In the genomic region with DNA sequence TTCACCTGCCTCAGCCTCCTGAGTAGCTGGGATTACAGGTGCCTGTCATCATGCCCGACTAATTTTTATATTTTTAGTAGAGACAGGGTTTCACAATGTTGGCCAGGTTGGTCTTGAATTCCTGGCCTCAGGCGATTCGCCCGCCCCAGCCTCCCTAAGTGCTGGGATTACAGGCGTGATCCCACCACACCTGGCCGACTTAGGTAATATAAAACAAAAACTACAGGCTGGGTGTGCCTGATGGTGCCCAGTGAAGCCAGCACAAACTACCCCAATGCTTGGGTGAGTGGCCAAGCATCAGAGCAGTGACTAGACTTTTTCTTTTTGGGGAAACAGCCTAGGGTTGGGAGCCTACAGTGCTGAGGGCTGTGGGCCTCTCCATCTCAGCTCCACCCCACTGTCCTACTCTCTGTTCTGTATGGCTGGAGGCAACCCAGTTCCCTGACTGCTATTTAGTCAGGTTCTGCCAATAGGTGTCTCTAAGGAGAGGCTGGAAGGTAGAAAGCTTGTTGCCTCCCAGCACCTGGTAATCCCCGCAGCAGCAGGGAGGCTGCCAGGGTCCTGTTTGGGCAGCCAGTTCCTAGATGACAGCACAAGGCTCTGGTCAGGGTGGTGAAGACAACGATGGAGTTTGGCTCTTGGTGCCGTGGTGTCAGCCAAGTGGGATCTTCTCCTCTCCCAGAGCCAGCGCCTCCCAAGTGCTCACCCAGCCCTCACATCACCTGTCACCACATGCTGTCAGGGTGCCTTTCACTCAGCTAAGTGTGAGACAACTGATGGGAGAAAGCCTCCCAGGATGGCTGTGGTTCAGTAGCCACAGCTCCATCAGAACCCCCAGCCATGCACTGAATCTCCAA, we compare ENCODE assay signal across 1 cellular context.
TF ChIP-seq lines count a peak whose summit lies in the region.

No MANE protein-coding gene starts in this region.

TF ChIP-seq in GM12878, 131 proteins besides CTCF, POLR2A, EP300 and RAD21:
- TF ChIP-seq POLR2AphosphoS5 (IDR thresholded peaks at IDR 0.05; ENCODE audit: low read length) (peak; percentile 26; the same call in 1 of the 2 replicates), SUZ12 (IDR thresholded peaks at IDR 0.05; ENCODE audit: unreplicated experiment) (no peak), CBX5 (IDR thresholded peaks at IDR 0.05; ENCODE audit: low read depth) (no peak)
TF ChIP-seq in GM12878: peak in this region for 1.
